24 cellular contexts compared by ENCODE assay signal in genomic region chr13:20035130-20035529, GRCh38.
DNase-seq lines count a peak whose midpoint lies in the region; ATAC-seq, FAIRE-seq and TF ChIP-seq lines count a peak whose summit lies in the region.
"Had no signal": no experiment of that assay in that cellular context is flagged by ENCODE, and none has a peak within 500 bp of the region (broad histone marks: within the 10 kb centered on the region; RNA-seq: fewer than 3 reads in every experiment).

No MANE protein-coding gene starts in this region.

- no peaks in the 10 kb centered on the region for H3K79me2 ChIP-seq in K562 (ENCODE audit: control insufficient read depth, insufficient read depth, low read length)

- no peak for TF ChIP-seq POLR2A in K562 (conservative IDR thresholded peaks at IDR 0.05)

- intact Hi-C loops in K562 (cut with micrococcal nuclease) = loop anchor here (1.0 kb wide), 1 partner anchor 128 kb away; no protein-coding TSS in a partner anchor

- peak; percentile 15 to 45; a peak in 2 of 4 replicates for TF ChIP-seq RAD21 in K562 (CRISPR knock-in tag; conservative IDR thresholded peaks at IDR 0.05 in 1 of 2, IDR thresholded peaks at IDR 0.05 in 1 of 2)

- POLR2A ChIA-PET in HEK293 (lab: Yijun Ruan, JAX) (no interaction called here), K562 (lab: Yijun Ruan, JAX) (no interaction called here)

- DNase-seq in AG10803 (ENCODE audit: low read depth) (no peak), K562 (ENCODE audit: extremely low read depth in 1 of 4, low spot score in 3 of 4) (peak in 2 of 4 experiments; percentile 5 to 19), SK-N-DZ (ENCODE audit: low spot score) (no peak), NCI-H1694 treated with DMSO at 0.1 percent for 48 hours (lab: John Stamatoyannopoulos, UW) (no peak), NCI-H446 treated with DMSO at 0.1 percent for 48 hours (lab: John Stamatoyannopoulos, UW) (no peak)
- no peak for DNase-seq in activated CD8-positive, alpha-beta memory T cell treated with anti-CD3 and anti-CD28 coated beads, Interleukin-2, amount 50 U/mL, for 4 hours
- DNase-seq: activated CD4-positive, alpha-beta T cell treated with anti-CD3 and anti-CD28 coated beads, Interleukin-2, amount 50 U/mL, for 1 hour; activated T-cell treated with anti-CD3 and anti-CD28 coated beads, Interleukin-2, amount 50 U/mL, for 48 hours; aorta; C1 segment of cervical spinal cord; IMR-90; left ventricle myocardium superior; natural killer cell; NCI-H1417 treated with DMSO at 0.1 percent for 48 hours; NCI-H510A; sigmoid colon; stimulated activated CD4-positive, alpha-beta T cell treated with anti-CD3 and anti-CD28 coated beads, Interleukin-4, amount 100 ng/mL, for 24 hours; T-helper 2 cell; uterus had no signal

- WGBS in K562 (ENCODE audit: insufficient coverage, low coverage, missing lambda C conversion rate) = 31% methylated on average over 4 of the region's 4 CpGs

- H3K9ac ChIP-seq in K562 (ENCODE audit: insufficient read depth in 1 of 2, low read depth in 2 of 2, low read length in 2 of 2) = no peak overlapping the region

- H4K20me1 ChIP-seq in K562 (replicated peaks; ENCODE audit: control insufficient read depth, insufficient read depth, low read length) = no peaks in the 10 kb centered on the region

- H3K9me1 ChIP-seq in K562 (ENCODE audit: control insufficient read depth, insufficient read depth, low read length) = no peaks in the 10 kb centered on the region

- peaks cover 17 to 82% of the 10 kb centered on the region in 2 experiments for H3K36me3 ChIP-seq in HEK293 (ENCODE audit: control insufficient read depth in 2 of 2, insufficient read depth in 1 of 2, low read length in 2 of 2)
- H3K36me3 ChIP-seq in K562 (ENCODE audit: control insufficient read depth, insufficient read depth, low read length) = peaks cover 35% of the 10 kb centered on the region; the same call in 2 of the 3 replicates
- H3K36me3 ChIP-seq: uterus had no signal

- CTCF ChIA-PET in HEK293 (lab: Yijun Ruan, JAX) = interaction anchor here (0.6 to 2.8 kb wide), 13 partner anchors 9 to 457 kb away, joined by 3 to 15 read pairs (median 3); no protein-coding TSS in a partner anchor
- CTCF ChIA-PET in K562 (lab: Yijun Ruan, JAX; ENCODE audit: low intra/inter-chr PET ratio) = interaction anchor here (0.6 to 2.3 kb wide), 2 partner anchors 128 to 402 kb away, joined by 3 to 8 read pairs; no protein-coding TSS in a partner anchor

- H3K9me3 ChIP-seq in HEK293 (ENCODE audit: control insufficient read depth, insufficient read depth, low read depth, low read length) (no peaks in the 10 kb centered on the region), K562 (replicated peaks; ENCODE audit: control insufficient read depth, insufficient read depth, low read depth, low read length) (no peaks in the 10 kb centered on the region)
- H3K9me3 ChIP-seq: uterus had no signal

- H3K4me1 ChIP-seq in HEK293 (ENCODE audit: control insufficient read depth, insufficient read depth, low read length) = no peaks in the 10 kb centered on the region
- H3K4me1 ChIP-seq in K562 (replicated peaks in 1 of 2; ENCODE audit: control insufficient read depth in 2 of 2, insufficient read depth in 2 of 2, low read length in 2 of 2) = no peaks in the 10 kb centered on the region
- H3K4me1 ChIP-seq: sigmoid colon, uterus had no signal

- FAIRE-seq in K562 (lab: Jason Lieb, UNC) (no peak), islet of Langerhans (lab: Jason Lieb, UNC) (peak; percentile 87)
- FAIRE-seq: endometrium, GM19239 had no signal

- TF ChIP-seq CTCF in AG10803 (conservative IDR thresholded peaks at IDR 0.05; ENCODE audit: low read length) (0 out of 2 replicates have a peak, but pooled peaks have one; percentile 10), HEK293 (tag by site-specific recombination; IDR thresholded peaks at IDR 0.05) (no peak), K562 (IDR thresholded peaks at IDR 0.05 in 2 of 3, conservative IDR thresholded peaks at IDR 0.05 in 1 of 3; ENCODE audit: insufficient read depth in 2 of 3, low read depth in 1 of 3, low read length in 3 of 3) (peak in 1 of 3 experiments; percentile 37; a peak in 1 of 6 replicates)

- BruUV-seq in K562 (replicated peaks; lab: Mats Ljungman, UMichigan) = no TSS peak

- no peaks in the 10 kb centered on the region for H3K27me3 ChIP-seq in K562 (ENCODE audit: control insufficient read depth in 2 of 2, insufficient read depth in 2 of 2, low read length in 2 of 2)
- H3K27me3 ChIP-seq: sigmoid colon, uterus had no signal

- no peak for TF ChIP-seq EP300 in K562 (IDR thresholded peaks at IDR 0.05; ENCODE audit: low read length)

- H3K27ac ChIP-seq in HEK293 (ENCODE audit: extremely low read depth, low read depth, low read length) (no peak overlapping the region), K562 (ENCODE audit: extremely low read depth, low read depth, low read length) (no peak overlapping the region)
- H3K27ac ChIP-seq: sigmoid colon, uterus had no signal

- in situ Hi-C loops in K562 (cut with MboI) = no loop called here

- no peak overlapping the region for H2AFZ ChIP-seq in K562 (ENCODE audit: low read depth, low read length)

- no peak for ATAC-seq in K562
- ATAC-seq: left ventricle myocardium superior; natural killer cell; stimulated activated memory B cell treated with anti-CD40 and anti-IgM and Interleukin-4, amounts not matched to agents 10 μg/mL and 1 μg/mL and 100 μg/mL, for 72 hours had no signal

- no peak overlapping the region for H3K4me2 ChIP-seq in K562 (ENCODE audit: insufficient read depth, low read length)

- no peak overlapping the region for H3K4me3 ChIP-seq in AG10803 (ENCODE audit: low read length)
- H3K4me3 ChIP-seq in HEK293 (ENCODE audit: low read depth, low read length) = no peak overlapping the region
- no peak overlapping the region for H3K4me3 ChIP-seq in K562
- H3K4me3 ChIP-seq: sigmoid colon, uterus had no signal

TF ChIP-seq in HEK293, 187 proteins besides CTCF, POLR2A, EP300 and RAD21 (continues in another document):
- TF ChIP-seq ZBTB11 (tag by site-specific recombination; conservative IDR thresholded peaks at IDR 0.05; ENCODE audit: low read depth) = no peak
- TF ChIP-seq YY1 (tag by site-specific recombination; IDR thresholded peaks at IDR 0.05) = no peak

TF ChIP-seq in K562, 482 proteins besides CTCF, POLR2A, EP300 and RAD21 (continues in another document):
- TF ChIP-seq SMC3 (conservative IDR thresholded peaks at IDR 0.05; ENCODE audit: insufficient read depth, low read depth, low read length) (0 out of 2 replicates have a peak, but pooled peaks have one; percentile 12), ZBTB49 (CRISPR knock-in tag; IDR thresholded peaks at IDR 0.05; ENCODE audit: borderline replicate concordance) (no peak), MTA1 (IDR thresholded peaks at IDR 0.05; ENCODE audit: borderline replicate concordance) (no peak), GABPA (tag; conservative IDR thresholded peaks at IDR 0.05; ENCODE audit: low read depth) (no peak), CEBPB (tag; IDR thresholded peaks at IDR 0.05) (peak; percentile 26; the same call in 1 of the 2 replicates), HDAC8 (tag; IDR thresholded peaks at IDR 0.05) (no peak), ELK3 (CRISPR knock-in tag; IDR thresholded peaks at IDR 0.05) (no peak), HMBOX1 (IDR thresholded peaks at IDR 0.05) (no peak), ZFP1 (CRISPR knock-in tag; IDR thresholded peaks at IDR 0.05) (no peak), ZBTB9 (CRISPR knock-in tag; IDR thresholded peaks at IDR 0.05) (no peak)
